ENCODE assay signal across 8 cellular contexts in the genomic region with DNA sequence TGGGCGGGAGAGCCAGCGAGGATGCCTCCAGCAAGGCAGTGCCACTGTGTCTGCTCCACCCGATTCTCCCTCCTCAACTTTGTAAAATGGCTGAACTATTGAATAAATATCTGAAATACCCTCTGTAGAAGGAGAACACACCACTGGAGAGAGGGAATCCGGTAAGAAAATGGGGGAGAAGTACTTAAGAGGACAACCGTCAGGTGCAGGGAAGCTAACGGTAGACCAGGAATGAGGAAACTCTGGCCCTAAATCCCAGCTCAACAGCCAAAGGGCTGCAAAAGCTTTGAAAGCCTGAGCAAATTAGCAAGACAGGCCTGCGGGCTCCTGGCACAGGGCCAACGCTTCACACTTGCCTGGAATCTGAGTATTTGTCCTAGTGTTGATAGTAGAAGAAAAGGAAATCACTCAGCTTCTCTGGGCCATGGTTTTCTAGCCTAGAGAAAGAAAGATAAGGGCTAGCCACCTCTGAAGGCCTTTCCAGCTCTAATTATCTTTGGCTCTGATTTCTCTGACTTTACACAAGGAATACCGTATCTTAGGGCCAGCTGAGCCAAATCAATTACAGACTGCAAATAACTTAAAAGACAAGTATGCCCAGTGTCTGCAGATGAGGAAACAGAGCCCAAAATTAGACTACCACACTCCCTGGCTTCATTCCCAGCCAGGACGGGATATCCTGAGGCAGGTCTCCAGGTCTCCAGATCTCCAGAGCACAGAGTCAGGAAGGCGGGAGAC.
A peak's percentile ranks its signal among the peaks of the same experiment; 100 is the strongest.
DNase-seq lines count a peak whose midpoint lies in the region; ATAC-seq and TF ChIP-seq lines count a peak whose summit lies in the region.

No MANE protein-coding gene starts in this region.

- H3K27ac ChIP-seq in tibial nerve, result peak overlapping the region in 3 of 4 donors; percentile 15 to 83 (median 47)

- 51% methylated on average over 11 of the region's 11 CpGs for WGBS in tibial nerve, 2 donors

- no peak for ATAC-seq in HG03457 (IDR thresholded peaks at IDR 0.05; ENCODE audit: unreplicated experiment)

- no peak for DNase-seq in CD14-positive monocyte (ENCODE audit: low spot score)
- DNase-seq in NCI-H1436 treated with DMSO at 0.1 percent for 48 hours (lab: John Stamatoyannopoulos, UW), result peak; percentile 19
- DNase-seq in astrocyte of the cerebellum (ENCODE audit: low read depth), result peak; percentile 53
- peak; percentile 60 for DNase-seq in kidney epithelial cell (ENCODE audit: low read depth)
- DNase-seq in tibial nerve (ENCODE audit: low spot score in 2 of 2), result peak in 1 of 2 donors; percentile 60
- DNase-seq in T-helper 2 cell, result no peak
- DNase-seq in central memory CD4-positive, alpha-beta T cell, result no peak

- intact Hi-C loops in CD14-positive monocyte (cut with micrococcal nuclease), result loop anchor here in 1 of 2 donors (5.0 kb wide), 1 partner anchor 65 kb away; no protein-coding TSS in a partner anchor

- peaks cover 42 to 48% of the 10 kb centered on the region in 2 donors for H3K36me3 Mint-ChIP-seq in CD14-positive monocyte

- in situ Hi-C loops in astrocyte of the cerebellum (cut with HindIII; ENCODE audit: low sequenced_read_pairs), result no loop called here

- H3K36me3 ChIP-seq in kidney epithelial cell (ENCODE audit: control insufficient read depth, insufficient read depth, low read length), result peaks cover 1% of the 10 kb centered on the region
- H3K36me3 ChIP-seq in tibial nerve, result no peaks in the 10 kb centered on the region

- no peaks in the 10 kb centered on the region for H3K9me3 ChIP-seq in tibial nerve

- H3K27ac Mint-ChIP-seq in CD14-positive monocyte, result peak overlapping the region in 6 of 7 donors; percentile 25 to 98 (median 70)

- H3K4me3 Mint-ChIP-seq in CD14-positive monocyte, result no peak overlapping the region

- H3K27me3 ChIP-seq in kidney epithelial cell (ENCODE audit: control insufficient read depth, insufficient read depth, low read length) (no peaks in the 10 kb centered on the region), tibial nerve (no peaks in the 10 kb centered on the region)

- peaks cover 59% of the 10 kb centered on the region for H3K4me1 Mint-ChIP-seq in CD14-positive monocyte

- H3K4me1 ChIP-seq in tibial nerve, result peaks cover 0 to 81% (median 62%) of the 10 kb centered on the region in 4 donors

- TF ChIP-seq CTCF in CD14-positive monocyte (IDR thresholded peaks at IDR 0.05) (no peak), astrocyte of the cerebellum (IDR thresholded peaks at IDR 0.05; ENCODE audit: low read depth, low read length, missing control alignments) (no peak), kidney epithelial cell (IDR thresholded peaks at IDR 0.05; ENCODE audit: insufficient read depth, low read length, poor library complexity, severe bottlenecking) (no peak), tibial nerve (IDR thresholded peaks at IDR 0.05) (no peak)

- peaks cover 0 to 2% (median 0%) of the 10 kb centered on the region in 7 donors for H3K9me3 Mint-ChIP-seq in CD14-positive monocyte

- TF ChIP-seq POLR2A in tibial nerve (IDR thresholded peaks at IDR 0.05), result no peak

- H3K27me3 Mint-ChIP-seq in CD14-positive monocyte (ENCODE audit: low read depth in 3 of 3), result peaks cover 0 to 5% (median 2%) of the 10 kb centered on the region in 3 donors

- peak in 1 of 2 donors; percentile 43 for TF ChIP-seq EP300 in tibial nerve (IDR thresholded peaks at IDR 0.05)

- no peak overlapping the region for H3K4me3 ChIP-seq in astrocyte of the cerebellum (ENCODE audit: low read depth, low read length)
- H3K4me3 ChIP-seq in kidney epithelial cell (ENCODE audit: low read depth, low read length), result no peak overlapping the region
- H3K4me3 ChIP-seq in tibial nerve, result no peak overlapping the region

Comparison
In these comparisons a context has a peak if more than half of its experiments do, and no peak if none do; other contexts are left out.
1. DNase-seq: peak in NCI-H1436 treated with DMSO at 0.1 percent for 48 hours (single experiment), astrocyte of the cerebellum (single experiment) and kidney epithelial cell (single experiment); none in CD14-positive monocyte (single experiment), T-helper 2 cell (0 of 5) and central memory CD4-positive, alpha-beta T cell (single experiment).